Comparison of ENCODE assay signal across 9 cellular contexts in the genomic region with DNA sequence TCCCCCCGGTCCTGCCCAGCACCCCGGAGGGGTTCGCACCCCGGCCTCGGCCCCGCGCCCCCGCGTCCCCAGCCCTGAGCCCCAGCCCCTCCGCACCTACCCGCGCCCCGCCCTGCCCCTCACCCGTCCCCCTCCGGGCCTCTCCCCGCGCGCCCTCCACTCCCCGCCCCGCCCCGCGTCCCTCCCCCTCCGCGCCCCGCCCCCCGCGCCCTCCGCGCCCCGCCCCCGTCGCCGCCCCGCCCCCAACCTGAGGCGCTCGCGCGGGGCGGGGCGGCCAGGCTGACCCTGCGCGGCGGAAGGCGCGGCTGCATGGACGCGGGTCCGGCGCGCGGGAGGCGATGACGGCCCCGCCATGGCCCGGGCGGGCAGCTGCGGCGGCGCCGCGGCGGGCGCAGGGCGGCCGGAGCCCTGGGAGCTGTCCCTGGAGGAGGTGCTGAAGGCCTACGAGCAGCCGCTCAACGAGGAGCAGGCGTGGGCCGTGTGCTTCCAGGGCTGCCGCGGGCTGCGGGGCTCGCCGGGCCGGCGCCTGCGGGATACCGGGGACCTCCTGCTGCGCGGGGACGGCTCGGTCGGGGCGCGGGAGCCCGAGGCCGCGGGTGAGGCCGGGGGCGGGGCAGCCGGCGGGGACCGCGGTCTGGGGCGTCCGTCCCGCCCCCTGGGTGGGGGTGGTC. TPM values are rescaled to one million over a fixed set of nuclear protein-coding genes. Genes with fewer than 3 reads are reported as not detected.
A peak's percentile ranks its signal among the peaks of the same experiment; 100 is the strongest.
DNase-seq lines count a peak whose midpoint lies in the region; ATAC-seq, FAIRE-seq and TF ChIP-seq lines count a peak whose summit lies in the region.
"Had no signal": no experiment of that assay in that cellular context is flagged by ENCODE, and none has a peak within 500 bp of the region (broad histone marks: within the 10 kb centered on the region; RNA-seq: fewer than 3 reads in every experiment).

A gene with protein sequence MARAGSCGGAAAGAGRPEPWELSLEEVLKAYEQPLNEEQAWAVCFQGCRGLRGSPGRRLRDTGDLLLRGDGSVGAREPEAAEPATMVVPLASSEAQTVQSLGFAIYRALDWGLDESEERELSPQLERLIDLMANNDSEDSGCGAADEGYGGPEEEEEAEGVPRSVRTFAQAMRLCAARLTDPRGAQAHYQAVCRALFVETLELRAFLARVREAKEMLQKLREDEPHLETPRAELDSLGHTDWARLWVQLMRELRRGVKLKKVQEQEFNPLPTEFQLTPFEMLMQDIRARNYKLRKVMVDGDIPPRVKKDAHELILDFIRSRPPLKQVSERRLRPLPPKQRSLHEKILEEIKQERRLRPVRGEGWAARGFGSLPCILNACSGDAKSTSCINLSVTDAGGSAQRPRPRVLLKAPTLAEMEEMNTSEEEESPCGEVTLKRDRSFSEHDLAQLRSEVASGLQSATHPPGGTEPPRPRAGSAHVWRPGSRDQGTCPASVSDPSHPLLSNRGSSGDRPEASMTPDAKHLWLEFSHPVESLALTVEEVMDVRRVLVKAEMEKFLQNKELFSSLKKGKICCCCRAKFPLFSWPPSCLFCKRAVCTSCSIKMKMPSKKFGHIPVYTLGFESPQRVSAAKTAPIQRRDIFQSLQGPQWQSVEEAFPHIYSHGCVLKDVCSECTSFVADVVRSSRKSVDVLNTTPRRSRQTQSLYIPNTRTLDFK (plus strand): TSS at position 277 of the 671 bp plus-strand sequence. CDS start 76 bp downstream, at position 353.

- H3K36me3 Mint-ChIP-seq in WTC11, result no peaks in the 10 kb centered on the region
- H3K36me3 Mint-ChIP-seq in immature natural killer cell, result no peaks in the 10 kb centered on the region

- no peaks in the 10 kb centered on the region for H3K9me2 ChIP-seq in Karpas-422 (replicated peaks; ENCODE audit: insufficient read depth, low read length)

- 1 to 4% (median 1%) methylated on average over 5 to 97 of the region's 98 CpGs for WGBS in small intestine, 3 donors

- H3K4me3 Mint-ChIP-seq in WTC11, result peak within 1 kb of the TSS; percentile 78
- H3K4me3 Mint-ChIP-seq in immature natural killer cell, result peak within 1 kb of the TSS; percentile 50 to 79 (median 73)

- TF ChIP-seq CTCF in WTC11 (IDR thresholded peaks at IDR 0.05) (no peak), bronchial epithelial cell (IDR thresholded peaks at IDR 0.05; ENCODE audit: insufficient read depth, low read length, severe bottlenecking) (no peak)

- H4K20me1 ChIP-seq in Karpas-422 (ENCODE audit: insufficient read depth, low read depth, low read length), result 0 out of 2 replicates have a peak, but pooled peaks cover 9% of the 10 kb centered on the region

- POLR2A ChIA-PET in WTC11 (lab: Charles Lee), result interaction anchor here (0.6 to 1.0 kb wide), 2 partner anchors 17 to 144 kb away, joined by 3 read pairs; no protein-coding TSS in a partner anchor

- no peaks in the 10 kb centered on the region for H3K79me2 ChIP-seq in Karpas-422 (ENCODE audit: low read length)

- H3K9me3 Mint-ChIP-seq in WTC11, result no peaks in the 10 kb centered on the region
- H3K9me3 Mint-ChIP-seq in immature natural killer cell, result no peaks in the 10 kb centered on the region

- H3K4me1 Mint-ChIP-seq in WTC11 (peaks cover 20% of the 10 kb centered on the region), immature natural killer cell (peaks cover 12 to 13% of the 10 kb centered on the region in 2 donors)

- H3K27me3 ChIP-seq in Karpas-422 (ENCODE audit: low read length), result no peaks in the 10 kb centered on the region
- H3K27me3 ChIP-seq in bronchial epithelial cell (ENCODE audit: control insufficient read depth, insufficient read depth, low read length), result no peaks in the 10 kb centered on the region
- no peaks in the 10 kb centered on the region for H3K27me3 ChIP-seq in small intestine (ENCODE audit: control insufficient read depth in 2 of 2, insufficient read depth in 2 of 2, low read length in 2 of 2)

- FAIRE-seq in GM12891 (lab: Jason Lieb, UNC), result peak; percentile 79
- FAIRE-seq in bronchial epithelial cell (lab: Jason Lieb, UNC), result no peak
- FAIRE-seq in small intestine (lab: Jason Lieb, UNC), result no peak
- FAIRE-seq: islet of Langerhans had no signal

- no peak within 1 kb of the TSS for H2AFZ ChIP-seq in Karpas-422 (ENCODE audit: low read length)

- CTCF ChIA-PET in WTC11 (lab: Charles Lee), result interaction anchor here (1.5 to 2.5 kb wide), 4 partner anchors 32 to 122 kb away, joined by 4 to 8 read pairs (median 8); a partner anchor contains a TSS

- H3K27me3 Mint-ChIP-seq in WTC11 (ENCODE audit: low read depth) (no peaks in the 10 kb centered on the region; the same call in 1 of the 2 replicates), immature natural killer cell (ENCODE audit: low read depth in 3 of 3) (peaks cover 2 to 11% (median 3%) of the 10 kb centered on the region in 3 donors)

- peak within 1 kb of the TSS; percentile 60 for H3K27ac Mint-ChIP-seq in WTC11
- peak within 1 kb of the TSS in 1 of 6 donors; percentile 46 for H3K27ac Mint-ChIP-seq in immature natural killer cell

- DNase-seq in GM12891 (ENCODE audit: insufficient read length, low spot score) (peak; percentile 78), Karpas-422 (peak; percentile 90), WTC11 (ENCODE audit: low spot score) (peak; percentile 80), bronchial epithelial cell (ENCODE audit: low read depth) (peak; percentile 43), immature natural killer cell (peak; percentile 74 to 80 (median 78)), small intestine (peak; percentile 72)

- H3K9me3 ChIP-seq in Karpas-422 (ENCODE audit: low read length) (no peaks in the 10 kb centered on the region), small intestine (ENCODE audit: control insufficient read depth, low read depth) (no peaks in the 10 kb centered on the region)

- peak within 1 kb of the TSS; percentile 69 for H3K4me2 ChIP-seq in Karpas-422 (ENCODE audit: low read depth, low read length, poor library complexity, severe bottlenecking)

- ATAC-seq in WTC11 (peak; percentile 84), HG03460 (IDR thresholded peaks at IDR 0.05; ENCODE audit: unreplicated experiment) (no peak), GM18858 (IDR thresholded peaks at IDR 0.05; ENCODE audit: unreplicated experiment) (no peak)

- TF ChIP-seq POLR2A in GM12891 (IDR thresholded peaks at IDR 0.05; ENCODE audit: low read depth, low read length), result no peak

- no peak within 1 kb of the TSS for H3K27ac ChIP-seq in Karpas-422 (ENCODE audit: low read length)
- H3K27ac ChIP-seq in small intestine (ENCODE audit: low read depth in 1 of 2, low read length in 1 of 2), result peak within 1 kb of the TSS; percentile 93

- H3K4me3 ChIP-seq in Karpas-422 (ENCODE audit: low read length) (peak within 1 kb of the TSS; percentile 62; the same call in 1 of the 2 replicates), bronchial epithelial cell (ENCODE audit: low read depth, low read length) (peak within 1 kb of the TSS; percentile 49), small intestine (ENCODE audit: low read depth in 1 of 2, low read length in 2 of 2) (peak within 1 kb of the TSS; percentile 54 to 69)

- no peaks in the 10 kb centered on the region for H3K36me3 ChIP-seq in Karpas-422 (ENCODE audit: insufficient read depth, low read length)
- no peaks in the 10 kb centered on the region for H3K36me3 ChIP-seq in bronchial epithelial cell (ENCODE audit: control insufficient read depth, insufficient read depth, low read length)
- no peaks in the 10 kb centered on the region for H3K36me3 ChIP-seq in small intestine (ENCODE audit: control insufficient read depth in 2 of 2, insufficient read depth in 2 of 2, low read length in 2 of 2)

- peak within 1 kb of the TSS; percentile 62 for H3K9ac ChIP-seq in Karpas-422 (ENCODE audit: low read length)

- peaks cover 17% of the 10 kb centered on the region for H3K4me1 ChIP-seq in Karpas-422 (ENCODE audit: low read length)
- peaks cover 0 to 4% of the 10 kb centered on the region in 2 donors for H3K4me1 ChIP-seq in small intestine (ENCODE audit: control insufficient read depth in 2 of 2, insufficient read depth in 1 of 2, low read depth in 1 of 2, low read length in 1 of 2)

TF ChIP-seq in GM12891, 5 proteins besides CTCF, POLR2A, EP300 and RAD21:
- no peak for TF ChIP-seq TAF1 (IDR thresholded peaks at IDR 0.05; ENCODE audit: low read depth, low read length)
- TF ChIP-seq POLR2AphosphoS5 (IDR thresholded peaks at IDR 0.05; ENCODE audit: low read depth, low read length), result no peak
- no peak for TF ChIP-seq PAX5 (IDR thresholded peaks at IDR 0.05; ENCODE audit: insufficient read depth, low read length, severe bottlenecking)
- TF ChIP-seq SPI1 (IDR thresholded peaks at IDR 0.05; ENCODE audit: low read depth, low read length), result no peak
- no peak for TF ChIP-seq POU2F2 (IDR thresholded peaks at IDR 0.05; ENCODE audit: low read depth, low read length)

TF ChIP-seq in WTC11, 78 proteins besides CTCF, POLR2A, EP300 and RAD21 (continues in another document):
- TF ChIP-seq, protein P1, sequence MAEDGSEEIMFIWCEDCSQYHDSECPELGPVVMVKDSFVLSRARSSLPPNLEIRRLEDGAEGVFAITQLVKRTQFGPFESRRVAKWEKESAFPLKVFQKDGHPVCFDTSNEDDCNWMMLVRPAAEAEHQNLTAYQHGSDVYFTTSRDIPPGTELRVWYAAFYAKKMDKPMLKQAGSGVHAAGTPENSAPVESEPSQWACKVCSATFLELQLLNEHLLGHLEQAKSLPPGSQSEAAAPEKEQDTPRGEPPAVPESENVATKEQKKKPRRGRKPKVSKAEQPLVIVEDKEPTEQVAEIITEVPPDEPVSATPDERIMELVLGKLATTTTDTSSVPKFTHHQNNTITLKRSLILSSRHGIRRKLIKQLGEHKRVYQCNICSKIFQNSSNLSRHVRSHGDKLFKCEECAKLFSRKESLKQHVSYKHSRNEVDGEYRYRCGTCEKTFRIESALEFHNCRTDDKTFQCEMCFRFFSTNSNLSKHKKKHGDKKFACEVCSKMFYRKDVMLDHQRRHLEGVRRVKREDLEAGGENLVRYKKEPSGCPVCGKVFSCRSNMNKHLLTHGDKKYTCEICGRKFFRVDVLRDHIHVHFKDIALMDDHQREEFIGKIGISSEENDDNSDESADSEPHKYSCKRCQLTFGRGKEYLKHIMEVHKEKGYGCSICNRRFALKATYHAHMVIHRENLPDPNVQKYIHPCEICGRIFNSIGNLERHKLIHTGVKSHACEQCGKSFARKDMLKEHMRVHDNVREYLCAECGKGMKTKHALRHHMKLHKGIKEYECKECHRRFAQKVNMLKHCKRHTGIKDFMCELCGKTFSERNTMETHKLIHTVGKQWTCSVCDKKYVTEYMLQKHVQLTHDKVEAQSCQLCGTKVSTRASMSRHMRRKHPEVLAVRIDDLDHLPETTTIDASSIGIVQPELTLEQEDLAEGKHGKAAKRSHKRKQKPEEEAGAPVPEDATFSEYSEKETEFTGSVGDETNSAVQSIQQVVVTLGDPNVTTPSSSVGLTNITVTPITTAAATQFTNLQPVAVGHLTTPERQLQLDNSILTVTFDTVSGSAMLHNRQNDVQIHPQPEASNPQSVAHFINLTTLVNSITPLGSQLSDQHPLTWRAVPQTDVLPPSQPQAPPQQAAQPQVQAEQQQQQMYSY (CRISPR knock-in tag; IDR thresholded peaks at IDR 0.05), result no peak
- TF ChIP-seq JUN (CRISPR knock-in tag; IDR thresholded peaks at IDR 0.05), result peak; percentile 54; the same call in 1 of the 2 replicates

RNA-seq across cellular contexts. Expression of the gene that starts here (rescaled TPM):
- polyA plus RNA-seq in GM12891 (2012; ENCODE audit: low read depth, missing spikeins), result 0.28 TPM
- total RNA-seq in Karpas-422 (2014; rRNA removed; shearing (Covaris generic); ENCODE audit: low replicate concordance), result 1.0 TPM in 2 replicates
- total RNA-seq in WTC11 (2021) (19.7 to 21.1 TPM (median 20.5 TPM) in 3 replicates), bronchial epithelial cell (0.79 and 1.7 TPM in 2 replicates)
- polyA plus RNA-seq in immature natural killer cell (1 to 10 TPM; 1.0 to 1.3 (median 1.3) TPM), small intestine (10 to 100 TPM; 19.6 to 47.9 (median 41.9) TPM)

Comparison
In these comparisons a context has a peak if more than half of its experiments do, and no peak if none do; other contexts are left out.
1. RNA of the gene that starts here (polyA plus RNA-seq): 19.6 to 47.9 TPM in small intestine; 1.0 to 1.3 TPM in immature natural killer cell; every median in the first group is over 4 times any median in the second.
2. Peak in every context shown above with its lines, with median percentiles within 50 percentile points of each other: DNase-seq and H3K4me3 ChIP-seq.